1 cellular context compared by ENCODE assay signal in genomic region chr9:99966001-99966400, GRCh38.
TF ChIP-seq lines count a peak whose summit lies in the region.

No MANE protein-coding gene starts in this region.

TF ChIP-seq in GM23338, 12 proteins besides CTCF, POLR2A, EP300 and RAD21 (continued from another document):
- TF ChIP-seq ETS1 (IDR thresholded peaks at IDR 0.05): no peak
- TF ChIP-seq ZNF462 (CRISPR knock-in tag; IDR thresholded peaks at IDR 0.05): no peak
